Comparison of ENCODE assay signal across 11 cellular contexts in genomic region chr1:43143441-43143888, GRCh38. TPM values are rescaled to one million over a fixed set of nuclear protein-coding genes. Genes with fewer than 3 reads are reported as not detected.
DNase-seq lines count a peak whose midpoint lies in the region; TF ChIP-seq lines count a peak whose summit lies in the region.
"Had no signal": no experiment of that assay in that cellular context is flagged by ENCODE, and none has a peak within 500 bp of the region (broad histone marks: within the 10 kb centered on the region; RNA-seq: fewer than 3 reads in every experiment).

No MANE protein-coding gene starts in this region.

- no peaks in the 10 kb centered on the region for H3K36me3 ChIP-seq in kidney epithelial cell (ENCODE audit: control insufficient read depth, insufficient read depth, low read length)

- in situ Hi-C loops in GM13977 (cut with MboI; ENCODE audit: low pct_unique_long_range_greater_than_20kb, low sequenced_read_pairs, unreplicated experiment) (no loop called here), SK-MEL-5 (cut with HindIII; ENCODE audit: low pct_unique_long_range_greater_than_20kb, low sequenced_read_pairs) (no loop called here)

- H3K4me3 ChIP-seq in kidney epithelial cell (ENCODE audit: low read depth, low read length) = no peak overlapping the region
- H3K4me3 ChIP-seq: skin epidermis had no signal

- TF ChIP-seq CTCF in GM13977 (IDR thresholded peaks at IDR 0.05; ENCODE audit: extremely low read depth, insufficient read depth, missing control alignments) (peak; percentile 43), kidney epithelial cell (IDR thresholded peaks at IDR 0.05; ENCODE audit: insufficient read depth, low read length, poor library complexity, severe bottlenecking) (peak; percentile 35)

- H3K27me3 ChIP-seq in kidney epithelial cell (ENCODE audit: control insufficient read depth, insufficient read depth, low read length) = peaks cover 5% of the 10 kb centered on the region

- peak; percentile 59 for DNase-seq in DMS 273 (lab: John Stamatoyannopoulos, UW; ENCODE audit: unreplicated experiment)
- no peak for DNase-seq in DMS 273 treated with DMSO at 0.1 percent for 48 hours (lab: John Stamatoyannopoulos, UW)
- no peak for DNase-seq in GM13977 (ENCODE audit: low spot score)
- DNase-seq in SK-MEL-5 (ENCODE audit: low read depth, low spot score) = peak; percentile 82
- no peak for DNase-seq in kidney epithelial cell (ENCODE audit: low read depth)
- DNase-seq in RPMI8226 = no peak
- no peak for DNase-seq in kidney tubule cell (ENCODE audit: low spot score)
- no peak for DNase-seq in NCI-H2081 treated with DMSO at 0.1 percent for 48 hours (lab: John Stamatoyannopoulos, UW)
- DNase-seq: activated CD4-positive, alpha-beta T cell treated with anti-CD3 and anti-CD28 coated beads for 1 hour; substantia nigra had no signal

RNA-seq across cellular contexts. Expression of gene EBNA1BP2, which starts 28.6 kb away (rescaled TPM):
- total RNA-seq in SK-MEL-5 (2014; rRNA removed; shearing (Covaris generic)) = 146 and 172 TPM in 2 replicates
- polyA plus RNA-seq in SK-MEL-5 (2015; cell fraction: cytosol; rRNA removed) = 121 and 128 TPM in 2 replicates
- polyA plus RNA-seq in SK-MEL-5 (2015; cell fraction: nucleus; rRNA removed) = 112 and 120 TPM in 2 replicates
- total RNA-seq in kidney epithelial cell = 89.3 and 119 TPM in 2 replicates

RNA-seq across cellular contexts. Expression of gene CFAP57, which starts 28.7 kb away (rescaled TPM):
- total RNA-seq in SK-MEL-5 (2014; rRNA removed; shearing (Covaris generic)) = not detected in 2 replicates
- not detected in 2 replicates for polyA plus RNA-seq in SK-MEL-5 (2015; cell fraction: cytosol; rRNA removed)
- polyA plus RNA-seq in SK-MEL-5 (2015; cell fraction: nucleus; rRNA removed) = not detected in 2 replicates
- 0.34 and 4.8 TPM in 2 replicates for total RNA-seq in kidney epithelial cell

Comparison
In these comparisons a context has a peak if more than half of its experiments do, and no peak if none do; other contexts are left out.
1. DNase-seq: peak in DMS 273 (single experiment) and SK-MEL-5 (single experiment); none in DMS 273 treated with DMSO at 0.1 percent for 48 hours (single experiment), GM13977 (single experiment), kidney epithelial cell (single experiment), RPMI8226 (single experiment), kidney tubule cell (single experiment) and NCI-H2081 treated with DMSO at 0.1 percent for 48 hours (single experiment).